1 cellular context compared by ENCODE assay signal in genomic region chr10:95693331-95693667, GRCh38.
TF ChIP-seq lines count a peak whose summit lies in the region.

No MANE protein-coding gene starts in this region.

TF ChIP-seq in K562, 482 proteins besides CTCF, POLR2A, EP300 and RAD21:
- TF ChIP-seq HMGN3 (IDR thresholded peaks at IDR 0.05; ENCODE audit: borderline replicate concordance, extremely low read depth, insufficient read length, low read depth, low read length) = no peak
